In genomic region chr17:42133461-42134041, GRCh38 we compare ENCODE assay signal across 8 cellular contexts. TPM values are rescaled to one million over a fixed set of nuclear protein-coding genes. Genes with fewer than 3 reads are reported as not detected.
DNase-seq lines count a peak whose midpoint lies in the region; ATAC-seq and TF ChIP-seq lines count a peak whose summit lies in the region.
"Had no signal": no experiment of that assay in that cellular context is flagged by ENCODE, and none has a peak within 500 bp of the region (broad histone marks: within the 10 kb centered on the region; RNA-seq: fewer than 3 reads in every experiment).

No MANE protein-coding gene starts in this region.

- in situ Hi-C loops in GM13976 (cut with MboI; ENCODE audit: low sequenced_read_pairs, unreplicated experiment): no loop called here

- H3K36me3 ChIP-seq in esophagus (ENCODE audit: control insufficient read depth in 2 of 2, insufficient read depth in 2 of 2, low read length in 1 of 2): peaks cover 4 to 20% of the 10 kb centered on the region in 2 donors

- peak overlapping the region; percentile 19 to 73 for H3K27ac ChIP-seq in esophagus (ENCODE audit: low read depth in 2 of 2, low read length in 1 of 2)
- H3K27ac ChIP-seq: SJSA1 had no signal

- peak overlapping the region in 1 of 2 donors; percentile 36 for H3K4me3 Mint-ChIP-seq in stimulated activated naive CD8-positive, alpha-beta T cell treated with anti-CD3 and anti-CD28 coated beads, Interleukin-15, amount 100 ng/mL, for 72 hours

- H3K4me1 ChIP-seq in esophagus (ENCODE audit: control insufficient read depth in 2 of 2, insufficient read depth in 2 of 2, low read length in 1 of 2): peaks cover 0 to 11% of the 10 kb centered on the region in 2 donors

- peaks cover 66% of the 10 kb centered on the region for H3K4me1 Mint-ChIP-seq in stimulated activated naive CD8-positive, alpha-beta T cell treated with anti-CD3 and anti-CD28 coated beads, Interleukin-15, amount 100 ng/mL, for 72 hours

- H3K9me3 Mint-ChIP-seq in stimulated activated naive CD8-positive, alpha-beta T cell treated with anti-CD3 and anti-CD28 coated beads, Interleukin-15, amount 100 ng/mL, for 72 hours: no peaks in the 10 kb centered on the region

- H3K27ac Mint-ChIP-seq in stimulated activated naive CD8-positive, alpha-beta T cell treated with anti-CD3 and anti-CD28 coated beads, Interleukin-15, amount 100 ng/mL, for 72 hours: no peak overlapping the region

- 19 to 31% methylated on average over 4 of the region's 4 CpGs for WGBS in esophagus, 2 donors

- H3K9me3 ChIP-seq in esophagus (ENCODE audit: control insufficient read depth in 2 of 2, insufficient read depth in 1 of 2, low read depth in 1 of 2, low read length in 1 of 2): no peaks in the 10 kb centered on the region
- H3K9me3 ChIP-seq: SJSA1 had no signal

- H3K4me3 ChIP-seq in esophagus (ENCODE audit: low read depth in 1 of 2, low read length in 2 of 2): no peak overlapping the region
- H3K4me3 ChIP-seq: SJSA1 had no signal

- ATAC-seq in HG03066 (IDR thresholded peaks at IDR 0.05; ENCODE audit: low read depth, unreplicated experiment): peak; percentile 63
- ATAC-seq in stimulated activated naive CD8-positive, alpha-beta T cell treated with anti-CD3 and anti-CD28 coated beads, Interleukin-15, amount 100 ng/mL, for 72 hours: peak; percentile 75

- no peak for TF ChIP-seq CTCF in GM13976 (IDR thresholded peaks at IDR 0.05; ENCODE audit: borderline replicate concordance, control extremely low read depth, extremely low read depth, insufficient read depth, missing control alignments)

- no peaks in the 10 kb centered on the region for H3K27me3 ChIP-seq in esophagus (ENCODE audit: control insufficient read depth in 1 of 2, insufficient read depth in 2 of 2, low read length in 2 of 2)
- H3K27me3 ChIP-seq: SJSA1 had no signal

- DNase-seq in GM13976 (ENCODE audit: low spot score): peak; percentile 61
- peak; percentile 93 for DNase-seq in RPMI8226
- no peak for DNase-seq in stimulated activated naive CD8-positive, alpha-beta T cell treated with anti-CD3 and anti-CD28 coated beads, Interleukin-15, amount 100 ng/mL, for 72 hours
- DNase-seq in T1000 (lab: John Stamatoyannopoulos, UW): no peak
- no peak for DNase-seq in COLO829 (ENCODE audit: low spot score)

- H3K27me3 Mint-ChIP-seq in stimulated activated naive CD8-positive, alpha-beta T cell treated with anti-CD3 and anti-CD28 coated beads, Interleukin-15, amount 100 ng/mL, for 72 hours: no peaks in the 10 kb centered on the region

RNA-seq across cellular contexts. Expression of gene HSPB9, which starts 10.9 kb away (rescaled TPM):
- polyA plus RNA-seq in esophagus: under 1 TPM; 0.04 TPM

RNA-seq across cellular contexts. Expression of gene KAT2A, which starts 12.4 kb away (rescaled TPM):
- polyA plus RNA-seq in esophagus: 10 to 100 TPM; 34.2 to 86.6 TPM

RNA-seq across cellular contexts. Expression of gene DHX58, which starts 21.0 kb away (rescaled TPM):
- 10 to 100 TPM in 1 of 2 donors, 1 to 10 TPM in 1; 8.3 to 17.8 TPM for polyA plus RNA-seq in esophagus

RNA-seq across cellular contexts. Expression of gene RAB5C, which starts 21.2 kb away (rescaled TPM):
- 10 to 100 TPM; 61.8 to 93.4 TPM for polyA plus RNA-seq in esophagus

RNA-seq across cellular contexts. Expression of gene ZNF385C, which starts 35.3 kb away (rescaled TPM):
- polyA plus RNA-seq in esophagus: under 1 TPM; 0.12 to 0.24 TPM

Comparison
In these comparisons a context has a peak if more than half of its experiments do, and no peak if none do; other contexts are left out.
1. DNase-seq: peak in GM13976 (single experiment) and RPMI8226 (single experiment); none in stimulated activated naive CD8-positive, alpha-beta T cell treated with anti-CD3 and anti-CD28 coated beads, Interleukin-15, amount 100 ng/mL, for 72 hours (0 of 2), T1000 (single experiment) and COLO829 (single experiment).